Comparison of ENCODE assay signal across 19 cellular contexts in genomic region chr1:115666702-115667101, GRCh38. TPM values are rescaled to one million over a fixed set of nuclear protein-coding genes. Genes with fewer than 3 reads are reported as not detected.
A peak's percentile ranks its signal among the peaks of the same experiment; 100 is the strongest.
DNase-seq lines count a peak whose midpoint lies in the region; ATAC-seq and TF ChIP-seq lines count a peak whose summit lies in the region.
"Had no signal": no experiment of that assay in that cellular context is flagged by ENCODE, and none has a peak within 500 bp of the region (broad histone marks: within the 10 kb centered on the region; RNA-seq: fewer than 3 reads in every experiment).

No MANE protein-coding gene starts in this region.

- DNase-seq in NCI-H1092 (lab: John Stamatoyannopoulos, UW): peak; percentile 56
- DNase-seq in cerebellar cortex (ENCODE audit: low spot score): peak; percentile 89
- peak; percentile 11 to 15 for DNase-seq in hippocampal formation (lab: John Stamatoyannopoulos, UW)
- peak; percentile 80 for DNase-seq in stomach
- DNase-seq in NCI-H187 (lab: John Stamatoyannopoulos, UW): no peak
- no peak for DNase-seq in stimulated activated naive CD4-positive, alpha-beta T cell treated with Interleukin-2 at 50 U/mL for 16 hours (lab: John Stamatoyannopoulos, UW)
- no peak for DNase-seq in mesothelial cell of epicardium (ENCODE audit: low spot score in 2 of 2, unreplicated experiment in 2 of 2)
- DNase-seq: activated naive CD8-positive, alpha-beta T cell treated with anti-CD3 and anti-CD28 coated beads, Interleukin-2, amount 10 ng/mL, durations not matched to agents 7 days and 5 days; BE2C; DMS153; mucosa of descending colon; NCI-H1694; NCI-H526; small intestine; stimulated activated CD4-positive, alpha-beta T cell treated with anti-CD3 and anti-CD28 coated beads, Interleukin-4, amount 100 ng/mL, for 4 hours; stimulated activated CD8-positive, alpha-beta memory T cell treated with anti-CD3 and anti-CD28 coated beads, Interleukin-4, amount 100 ng/mL, for 48 hours had no signal

- no peak for TF ChIP-seq EP300 in stomach (IDR thresholded peaks at IDR 0.05)

- no peak for ATAC-seq in GM21447 (IDR thresholded peaks at IDR 0.05; ENCODE audit: unreplicated experiment)
- ATAC-seq: mucosa of descending colon had no signal

- 43 to 66% (median 50%) methylated on average over 4 of the region's 4 CpGs for WGBS in stomach, 5 donors

- H3K9me3 Mint-ChIP-seq in mesothelial cell of epicardium: peaks cover 5% of the 10 kb centered on the region
- H3K9me3 Mint-ChIP-seq: activated naive CD8-positive, alpha-beta T cell treated with anti-CD3 and anti-CD28 coated beads, Interleukin-2, amount 10 ng/mL, durations not matched to agents 7 days and 5 days; central memory CD8-positive, alpha-beta T cell had no signal

- peaks cover 43% of the 10 kb centered on the region for H3K36me3 Mint-ChIP-seq in mesothelial cell of epicardium

- intact Hi-C loops in stomach (cut with DNase I; ENCODE audit: low total_unique reads): no loop called here

- H3K27ac Mint-ChIP-seq in mesothelial cell of epicardium: no peak overlapping the region
- H3K27ac Mint-ChIP-seq: activated naive CD8-positive, alpha-beta T cell treated with anti-CD3 and anti-CD28 coated beads, Interleukin-2, amount 10 ng/mL, durations not matched to agents 7 days and 5 days had no signal

- H3K27ac ChIP-seq in stomach: peak overlapping the region in 2 of 5 donors; percentile 26 to 34
- H3K27ac ChIP-seq: SJSA1 had no signal

- no peak for TF ChIP-seq POLR2A in stomach (IDR thresholded peaks at IDR 0.05)

- peaks cover 21% of the 10 kb centered on the region for H3K4me1 Mint-ChIP-seq in mesothelial cell of epicardium
- H3K4me1 Mint-ChIP-seq: central memory CD8-positive, alpha-beta T cell had no signal

- no peak overlapping the region for H3K4me3 Mint-ChIP-seq in mesothelial cell of epicardium
- H3K4me3 Mint-ChIP-seq: activated naive CD8-positive, alpha-beta T cell treated with anti-CD3 and anti-CD28 coated beads, Interleukin-2, amount 10 ng/mL, durations not matched to agents 7 days and 5 days; central memory CD8-positive, alpha-beta T cell had no signal

- no peaks in the 10 kb centered on the region for H3K27me3 Mint-ChIP-seq in mesothelial cell of epicardium (ENCODE audit: low read depth)
- H3K27me3 Mint-ChIP-seq: central memory CD8-positive, alpha-beta T cell had no signal

- no peak overlapping the region for H3K4me3 ChIP-seq in stomach
- H3K4me3 ChIP-seq: mucosa of descending colon, SJSA1 had no signal

- peaks cover 10 to 67% (median 50%) of the 10 kb centered on the region in 4 donors for H3K36me3 ChIP-seq in stomach
- H3K36me3 ChIP-seq: BE2C had no signal

- TF ChIP-seq CTCF in stomach (IDR thresholded peaks at IDR 0.05) (no peak), mesothelial cell of epicardium (IDR thresholded peaks at IDR 0.05; ENCODE audit: unreplicated experiment) (no peak)

- H3K4me1 ChIP-seq in stomach: peaks cover 0 to 38% (median 27%) of the 10 kb centered on the region in 4 donors
- H3K4me1 ChIP-seq: BE2C had no signal

- no peaks in the 10 kb centered on the region for H3K9me3 ChIP-seq in stomach
- H3K9me3 ChIP-seq: BE2C, mucosa of descending colon had no signal

- no peaks in the 10 kb centered on the region for H3K27me3 ChIP-seq in stomach
- H3K27me3 ChIP-seq: BE2C, SJSA1 had no signal

RNA-seq across cellular contexts. Expression of gene VANGL1, which starts 24.9 kb away (rescaled TPM):
- 1 to 10 TPM; 3.5 to 9.4 (median 7.1) TPM for total RNA-seq in stomach
- 1 to 10 TPM; 1.4 to 2.7 (median 2.4) TPM for polyA plus RNA-seq in stomach
- 16.0 to 17.0 TPM (median 16.0 TPM) in 3 replicates for total RNA-seq in mesothelial cell of epicardium

Comparison
In these comparisons a context has a peak if more than half of its experiments do, and no peak if none do; other contexts are left out.
1. DNase-seq: peak in NCI-H1092 (single experiment), cerebellar cortex (single experiment), hippocampal formation (2 of 2) and stomach (single experiment); none in NCI-H187 (0 of 2), stimulated activated naive CD4-positive, alpha-beta T cell treated with Interleukin-2 at 50 U/mL for 16 hours (single experiment) and mesothelial cell of epicardium (0 of 2).